15 cellular contexts compared by ENCODE assay signal in genomic region chr7:84085147-84085546, GRCh38.
DNase-seq lines count a peak whose midpoint lies in the region; ATAC-seq, FAIRE-seq and TF ChIP-seq lines count a peak whose summit lies in the region.
"Had no signal": no experiment of that assay in that cellular context is flagged by ENCODE, and none has a peak within 500 bp of the region (broad histone marks: within the 10 kb centered on the region; RNA-seq: fewer than 3 reads in every experiment).

No MANE protein-coding gene starts in this region.

- no peaks in the 10 kb centered on the region for H3K9me3 ChIP-seq in osteoblast (ENCODE audit: low read depth, low read length)
- no peaks in the 10 kb centered on the region for H3K9me3 ChIP-seq in T-helper 17 cell (ENCODE audit: control insufficient read depth, low read length, poor library complexity, severe bottlenecking)
- H3K9me3 ChIP-seq: gastroesophageal sphincter, transverse colon had no signal

- no peaks in the 10 kb centered on the region for H3K36me3 ChIP-seq in osteoblast (ENCODE audit: insufficient read depth, low read length)
- H3K36me3 ChIP-seq: gastroesophageal sphincter, transverse colon had no signal

- no peaks in the 10 kb centered on the region for H3K27me3 Mint-ChIP-seq in T-helper 17 cell
- H3K27me3 Mint-ChIP-seq: activated naive CD4-positive, alpha-beta T cell treated with anti-CD3 and anti-CD28 coated beads, Interleukin-2, amount 50 U/mL, for 24 hours had no signal

- H3K4me1 Mint-ChIP-seq in T-helper 17 cell: no peaks in the 10 kb centered on the region

- DNase-seq in H54 (ENCODE audit: insufficient read length, low spot score) (no peak), NCI-H460 (ENCODE audit: extremely low read depth, low read depth) (peak; percentile 58), choroid plexus epithelial cell (ENCODE audit: low read depth) (peak; percentile 64), osteoblast (ENCODE audit: insufficient read length, low spot score, missing footprints) (no peak), NCI-H1105 treated with DMSO at 0.1 percent for 48 hours (lab: John Stamatoyannopoulos, UW) (no peak), T-helper 17 cell (no peak), NCI-H1930 (lab: John Stamatoyannopoulos, UW) (no peak)
- DNase-seq: NCI-H2029, T-helper 2 cell, transverse colon had no signal

- FAIRE-seq in H54 (lab: Jason Lieb, UNC): peak; percentile 85
- FAIRE-seq: colon, GM12892, H1 had no signal

- no peak overlapping the region for H3K4me3 ChIP-seq in choroid plexus epithelial cell (ENCODE audit: low read depth, low read length)
- H3K4me3 ChIP-seq in osteoblast (ENCODE audit: insufficient read depth, low read length): no peak overlapping the region
- H3K4me3 ChIP-seq: gastroesophageal sphincter, transverse colon had no signal

- H3K27ac Mint-ChIP-seq in T-helper 17 cell: no peak overlapping the region
- H3K27ac Mint-ChIP-seq: activated naive CD4-positive, alpha-beta T cell treated with anti-CD3 and anti-CD28 coated beads, Interleukin-2, amount 50 U/mL, for 24 hours had no signal

- no peaks in the 10 kb centered on the region for H3K79me2 ChIP-seq in osteoblast (ENCODE audit: insufficient read depth, low read length)

- ATAC-seq in T-helper 17 cell: no peak
- ATAC-seq: gastroesophageal sphincter had no signal

- H4K20me1 ChIP-seq in osteoblast (ENCODE audit: insufficient read depth, low read length): no peaks in the 10 kb centered on the region

- H3K4me1 ChIP-seq in osteoblast (ENCODE audit: insufficient read depth, low read length): peaks cover 4% of the 10 kb centered on the region
- H3K4me1 ChIP-seq: transverse colon had no signal

- H3K4me2 ChIP-seq in osteoblast (ENCODE audit: insufficient read depth, low read length): no peak overlapping the region

- H3K27me3 ChIP-seq in osteoblast (ENCODE audit: insufficient read depth, low read length): no peaks in the 10 kb centered on the region
- H3K27me3 ChIP-seq: gastroesophageal sphincter, transverse colon had no signal

- H3K36me3 Mint-ChIP-seq in T-helper 17 cell (ENCODE audit: low read depth): no peaks in the 10 kb centered on the region
- H3K36me3 Mint-ChIP-seq: activated naive CD4-positive, alpha-beta T cell treated with anti-CD3 and anti-CD28 coated beads, Interleukin-2, amount 50 U/mL, for 24 hours had no signal

- H3K27ac ChIP-seq in osteoblast (ENCODE audit: low read depth, low read length): no peak overlapping the region
- H3K27ac ChIP-seq: gastroesophageal sphincter, transverse colon had no signal

- TF ChIP-seq CTCF in choroid plexus epithelial cell (conservative IDR thresholded peaks at IDR 0.05; ENCODE audit: low read depth, low read length) (no peak), osteoblast (IDR thresholded peaks at IDR 0.05; ENCODE audit: extremely low read depth, low read depth, low read length) (no peak)

- H3K4me3 Mint-ChIP-seq in T-helper 17 cell: no peak overlapping the region
- H3K4me3 Mint-ChIP-seq: activated naive CD4-positive, alpha-beta T cell treated with anti-CD3 and anti-CD28 coated beads, Interleukin-2, amount 50 U/mL, for 24 hours had no signal

- H2AFZ ChIP-seq in osteoblast (ENCODE audit: low read length): peak overlapping the region; percentile 2

- no peak for TF ChIP-seq POLR2A in H54 (IDR thresholded peaks at IDR 0.05; ENCODE audit: low read depth, low read length)

Comparison
In these comparisons a context has a peak if more than half of its experiments do, and no peak if none do; other contexts are left out.
1. DNase-seq: peak in NCI-H460 (single experiment) and choroid plexus epithelial cell (single experiment); none in H54 (single experiment), osteoblast (single experiment), NCI-H1105 treated with DMSO at 0.1 percent for 48 hours (single experiment), T-helper 17 cell (0 of 3) and NCI-H1930 (0 of 2).